1 cellular context compared by ENCODE assay signal in genomic region chr16:20681821-20682736, GRCh38.
TF ChIP-seq lines count a peak whose summit lies in the region.

No MANE protein-coding gene starts in this region.

TF ChIP-seq in H1, 55 proteins besides CTCF, POLR2A, EP300 and RAD21:
- TF ChIP-seq FOSL1 (IDR thresholded peaks at IDR 0.05; ENCODE audit: insufficient read depth, low read depth, low read length) (no peak), RNF2 (IDR thresholded peaks at IDR 0.05; ENCODE audit: borderline replicate concordance, low read depth, low read length, missing control alignments, poor library complexity, severe bottlenecking) (no peak), SP2 (IDR thresholded peaks at IDR 0.05; ENCODE audit: low read length) (no peak), TAF7 (optimal IDR thresholded peaks at IDR 0.05; ENCODE audit: borderline replicate concordance, low read depth, low read length) (no peak), CTBP2 (IDR thresholded peaks at IDR 0.05; ENCODE audit: borderline replicate concordance, insufficient read depth, insufficient read length, low read length) (no peak), BCL11A (IDR thresholded peaks at IDR 0.05; ENCODE audit: low read depth in 2 of 2, low read length in 2 of 2) (no peak), CHD1 (IDR thresholded peaks at IDR 0.05; ENCODE audit: low read depth, low read length) (no peak), HDAC2 (IDR thresholded peaks at IDR 0.05; ENCODE audit: borderline replicate concordance in 1 of 2, low read depth in 2 of 2, low read length in 2 of 2) (no peak), GTF2F1 (IDR thresholded peaks at IDR 0.05; ENCODE audit: borderline replicate concordance, low read depth, low read length) (no peak), PHF8 (conservative IDR thresholded peaks at IDR 0.05; ENCODE audit: low read depth, low read length) (no peak), E2F6 (IDR thresholded peaks at IDR 0.05) (no peak), EZH2 (IDR thresholded peaks at IDR 0.05; ENCODE audit: low read depth, low read length, severe bottlenecking) (no peak), SIX5 (IDR thresholded peaks at IDR 0.05; ENCODE audit: low read depth, low read length) (no peak), BACH1 (IDR thresholded peaks at IDR 0.05; ENCODE audit: low read length) (no peak), TEAD4 (IDR thresholded peaks at IDR 0.05; ENCODE audit: low read depth, low read length) (no peak), RXRA (IDR thresholded peaks at IDR 0.05; ENCODE audit: insufficient read depth, low read depth, low read length) (no peak), EGR1 (IDR thresholded peaks at IDR 0.05; ENCODE audit: borderline replicate concordance, low read depth, low read length) (no peak), CREB1 (IDR thresholded peaks at IDR 0.05) (no peak)
